In the genomic region with DNA sequence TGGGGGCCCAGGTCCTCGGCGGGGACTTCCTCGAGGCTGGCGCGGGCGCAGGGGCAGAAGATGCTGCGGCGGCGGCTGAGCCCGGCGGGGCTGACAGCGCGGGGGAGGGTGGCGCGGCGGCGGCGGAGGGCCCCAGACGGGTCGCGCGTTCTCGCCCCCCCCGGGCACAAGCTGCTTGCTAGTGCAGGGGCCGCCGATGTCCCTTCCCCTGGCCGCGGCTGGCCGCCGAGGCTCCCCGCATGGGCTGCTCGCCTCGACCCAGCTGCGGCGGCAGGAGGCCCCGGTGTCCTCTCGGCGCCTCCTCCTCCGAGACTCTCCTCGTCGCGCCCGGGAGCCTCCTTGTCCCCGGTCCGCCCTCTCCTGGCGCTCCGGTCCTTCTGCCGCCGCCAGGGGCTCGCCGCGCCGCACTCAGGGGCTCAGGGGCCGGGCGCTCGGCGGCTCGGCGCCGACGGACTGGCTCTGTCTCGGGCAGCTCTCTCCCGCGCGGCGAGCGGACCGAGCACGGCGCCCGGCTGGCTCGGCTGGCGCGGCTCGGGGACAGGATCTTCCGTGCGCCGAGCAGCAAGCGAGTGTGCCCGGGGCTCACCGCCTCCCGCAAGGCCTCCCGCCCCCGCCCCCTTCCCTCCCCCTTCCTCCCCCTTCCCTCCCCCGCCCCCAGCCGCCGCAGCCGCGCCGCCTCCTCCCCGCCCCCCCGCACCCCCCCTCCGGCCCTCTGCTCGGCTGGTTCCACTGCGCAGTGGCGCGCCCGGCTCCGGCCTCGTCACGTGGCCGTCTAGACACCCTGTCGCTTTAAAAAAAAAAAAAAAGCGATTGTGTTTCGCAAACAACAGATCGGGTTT, we compare ENCODE assay signal across 8 cellular contexts. TPM values are rescaled to one million over a fixed set of nuclear protein-coding genes. Genes with fewer than 3 reads are reported as not detected.
DNase-seq lines count a peak whose midpoint lies in the region; ATAC-seq and TF ChIP-seq lines count a peak whose summit lies in the region.

No MANE protein-coding gene starts in this region.

- CTCF ChIA-PET in activated naive CD4-positive, alpha-beta T cell treated with anti-CD3 and anti-CD28 coated beads, Interleukin-2, amount 10 ng/mL, durations not matched to agents 7 days and 5 days (lab: Charles Lee): interaction anchor here (1.2 kb wide), 1 partner anchor 11 kb away, joined by 4 read pairs; no protein-coding TSS in a partner anchor

- H3K9me3 ChIP-seq in MM.1S (replicated peaks; ENCODE audit: insufficient read depth, low read length) (no peaks in the 10 kb centered on the region), SJSA1 (replicated peaks) (0 out of 2 replicates have a peak, but pooled peaks cover 2% of the 10 kb centered on the region), gastroesophageal sphincter (no peaks in the 10 kb centered on the region), thyroid gland (no peaks in the 10 kb centered on the region)

- H3K4me2 ChIP-seq in MM.1S (ENCODE audit: low read depth, low read length): peak overlapping the region; percentile 83

- DNase-seq in GDM1 (lab: John Stamatoyannopoulos, UW): peak; percentile 77
- peak; percentile 94 for DNase-seq in H7
- peak; percentile 95 for DNase-seq in MM.1S
- peak; percentile 85 to 89 for DNase-seq in SJSA1 (ENCODE audit: low read depth in 1 of 2, low spot score in 2 of 2)
- DNase-seq in activated naive CD4-positive, alpha-beta T cell treated with anti-CD3 and anti-CD28 coated beads, Interleukin-2, amount 10 ng/mL, durations not matched to agents 7 days and 5 days: peak; percentile 78
- peak in 51 of 56 donors; percentile 34 to 93 (median 80) for DNase-seq in nucleus accumbens (lab: John Stamatoyannopoulos, UW)
- peak; percentile 90 to 93 for DNase-seq in thyroid gland

- peaks cover 40% of the 10 kb centered on the region for H3F3A ChIP-seq in MM.1S (ENCODE audit: insufficient read depth, low read length)

- H3K27me3 ChIP-seq in H7 (ENCODE audit: control insufficient read depth, insufficient read depth, low read length) (no peaks in the 10 kb centered on the region; the same call in 1 of the 2 replicates), MM.1S (replicated peaks; ENCODE audit: insufficient read depth, low read length) (no peaks in the 10 kb centered on the region), SJSA1 (replicated peaks) (no peaks in the 10 kb centered on the region), gastroesophageal sphincter (no peaks in the 10 kb centered on the region), thyroid gland (no peaks in the 10 kb centered on the region)

- ATAC-seq in gastroesophageal sphincter: peak; percentile 63

- H3K9me3 Mint-ChIP-seq in activated naive CD4-positive, alpha-beta T cell treated with anti-CD3 and anti-CD28 coated beads, Interleukin-2, amount 10 ng/mL, durations not matched to agents 7 days and 5 days: no peaks in the 10 kb centered on the region

- H3K4me3 ChIP-seq in H7 (ENCODE audit: insufficient read depth, low read depth, low read length) (peak overlapping the region; percentile 91), MM.1S (ENCODE audit: low read length) (peak overlapping the region; percentile 80), SJSA1 (peak overlapping the region; percentile 99), gastroesophageal sphincter (peak overlapping the region; percentile 86 to 97), thyroid gland (replicated peaks in 1 of 3) (peak overlapping the region; percentile 76 to 94 (median 86))

- no peak for TF ChIP-seq EP300 in gastroesophageal sphincter (IDR thresholded peaks at IDR 0.05)

- intact Hi-C loops in thyroid gland (cut with DNase I): no loop called here

- H3K4me1 ChIP-seq in MM.1S (ENCODE audit: low read length) (peaks cover 17% of the 10 kb centered on the region), SJSA1 (replicated peaks) (peaks cover 53% of the 10 kb centered on the region), gastroesophageal sphincter (peaks cover 10 to 51% (median 24%) of the 10 kb centered on the region in 3 donors), thyroid gland (peaks cover 31 to 35% of the 10 kb centered on the region in 2 donors)

- H3K36me3 ChIP-seq in H7 (replicated peaks; ENCODE audit: control insufficient read depth, insufficient read depth, low read length): peaks cover 11% of the 10 kb centered on the region
- H3K36me3 ChIP-seq in MM.1S (replicated peaks; ENCODE audit: insufficient read depth, low read length): 0 out of 2 replicates have a peak, but pooled peaks cover 5% of the 10 kb centered on the region
- H3K36me3 ChIP-seq in SJSA1: peaks cover 43% of the 10 kb centered on the region
- H3K36me3 ChIP-seq in gastroesophageal sphincter: no peaks in the 10 kb centered on the region
- no peaks in the 10 kb centered on the region for H3K36me3 ChIP-seq in thyroid gland

- H3K27me3 Mint-ChIP-seq in activated naive CD4-positive, alpha-beta T cell treated with anti-CD3 and anti-CD28 coated beads, Interleukin-2, amount 10 ng/mL, durations not matched to agents 7 days and 5 days: peaks cover 70% of the 10 kb centered on the region

- H3K27ac Mint-ChIP-seq in activated naive CD4-positive, alpha-beta T cell treated with anti-CD3 and anti-CD28 coated beads, Interleukin-2, amount 10 ng/mL, durations not matched to agents 7 days and 5 days: peak overlapping the region; percentile 83

- H4K20me1 ChIP-seq in MM.1S (ENCODE audit: insufficient read depth, low read length): peaks cover 3% of the 10 kb centered on the region; the same call in 1 of the 2 replicates

- H3K9me2 ChIP-seq in MM.1S (replicated peaks; ENCODE audit: insufficient read depth, low read length): no peaks in the 10 kb centered on the region

- peak overlapping the region; percentile 96 for H3K27ac ChIP-seq in MM.1S (ENCODE audit: low read length)
- H3K27ac ChIP-seq in SJSA1: peak overlapping the region; percentile 95
- H3K27ac ChIP-seq in gastroesophageal sphincter: peak overlapping the region; percentile 93 to 98 (median 94)
- H3K27ac ChIP-seq in thyroid gland: peak overlapping the region; percentile 98 to 100 (median 99)

- H3K4me3 Mint-ChIP-seq in activated naive CD4-positive, alpha-beta T cell treated with anti-CD3 and anti-CD28 coated beads, Interleukin-2, amount 10 ng/mL, durations not matched to agents 7 days and 5 days: peak overlapping the region; percentile 90

- H3K4me1 Mint-ChIP-seq in activated naive CD4-positive, alpha-beta T cell treated with anti-CD3 and anti-CD28 coated beads, Interleukin-2, amount 10 ng/mL, durations not matched to agents 7 days and 5 days: peaks cover 45% of the 10 kb centered on the region

- peak overlapping the region; percentile 83; the same call in 1 of the 2 replicates for H2AFZ ChIP-seq in MM.1S (ENCODE audit: low read length)

- peaks cover 26% of the 10 kb centered on the region for H3K36me3 Mint-ChIP-seq in activated naive CD4-positive, alpha-beta T cell treated with anti-CD3 and anti-CD28 coated beads, Interleukin-2, amount 10 ng/mL, durations not matched to agents 7 days and 5 days

- 0% methylated on average over 3 of the region's 106 CpGs; no CpG with 5 or more reads in 1 of the 2 donors for WGBS in gastroesophageal sphincter (ENCODE audit: low coverage in 1 of 2), 2 donors
- WGBS in thyroid gland, 2 donors: 0 to 1% methylated on average over 13 to 41 of the region's 106 CpGs

- peak overlapping the region; percentile 89 for H3K9ac ChIP-seq in MM.1S (ENCODE audit: low read length)

- TF ChIP-seq POLR2A in gastroesophageal sphincter (IDR thresholded peaks at IDR 0.05) (peak; percentile 88 to 90), thyroid gland (IDR thresholded peaks at IDR 0.05) (peak; percentile 88 to 91)

- TF ChIP-seq CTCF in MM.1S (IDR thresholded peaks at IDR 0.05; ENCODE audit: low read length) (no peak), gastroesophageal sphincter (IDR thresholded peaks at IDR 0.05) (peak in 3 of 4 experiments; percentile 49 to 54 (median 54)), thyroid gland (IDR thresholded peaks at IDR 0.05) (peak in 2 of 6 experiments; percentile 23 to 25)

- peaks cover 53% of the 10 kb centered on the region for H3K79me2 ChIP-seq in MM.1S (ENCODE audit: low read length)

RNA-seq across cellular contexts. Expression of a gene that starts 0.9 kb away (rescaled TPM):
- 78.3 and 80.4 TPM in 2 replicates for total RNA-seq in H7 (2014; rRNA removed; shearing (Covaris generic))
- total RNA-seq in SJSA1 (2014; rRNA removed; shearing (Covaris generic)): 52.2 and 64.5 TPM in 2 replicates
- total RNA-seq in gastroesophageal sphincter (10 to 100 TPM; 41.2 to 76.0 (median 55.2) TPM), thyroid gland (10 to 100 TPM; 40.1 to 69.3 (median 59.2) TPM)

Comparison
In these comparisons a context has a peak if more than half of its experiments do, and no peak if none do; other contexts are left out.
1. Peak in every context shown above with its lines: DNase-seq, ATAC-seq, H3K4me3 ChIP-seq and H3K27ac ChIP-seq.